15 cellular contexts compared by ENCODE assay signal in genomic region chr3:115323380-115323779, GRCh38.
"Had no signal": no experiment of that assay in that cellular context is flagged by ENCODE, and none has a peak within 500 bp of the region (broad histone marks: within the 10 kb centered on the region; RNA-seq: fewer than 3 reads in every experiment).

No MANE protein-coding gene starts in this region.

- H3K27me3 ChIP-seq: gastrocnemius medialis, heart right ventricle, left lung had no signal

- H3K9me3 ChIP-seq: gastrocnemius medialis, heart right ventricle, left lung, lower lobe of right lung had no signal

- H3K36me3 ChIP-seq: gastrocnemius medialis, heart right ventricle, left lung, lower lobe of right lung had no signal

- H3K4me3 ChIP-seq: coronary artery, gastrocnemius medialis, heart right ventricle, left lung, lower lobe of right lung had no signal

- H3K4me1 ChIP-seq: gastrocnemius medialis, left lung, lower lobe of right lung had no signal

- DNase-seq: effector CD4-positive, alpha-beta T cell; endodermal cell; erythroblast; gastrocnemius medialis; heart right ventricle; hypothalamus; left lung; lower lobe of right lung; natural killer cell; posterior cingulate gyrus; right cardiac atrium; stimulated activated naive CD4-positive, alpha-beta T cell treated with Interleukin-2 at 50 U/mL for 16 hours; trophoblast cell had no signal

- FAIRE-seq: endothelial cell of umbilical vein had no signal

- H3K27ac ChIP-seq: coronary artery, gastrocnemius medialis, heart right ventricle, left lung, lower lobe of right lung had no signal

- ATAC-seq: gastrocnemius medialis, heart right ventricle, left lung, lower lobe of right lung, natural killer cell, right cardiac atrium had no signal
